Comparison of ENCODE assay signal across 8 cellular contexts in the genomic region with DNA sequence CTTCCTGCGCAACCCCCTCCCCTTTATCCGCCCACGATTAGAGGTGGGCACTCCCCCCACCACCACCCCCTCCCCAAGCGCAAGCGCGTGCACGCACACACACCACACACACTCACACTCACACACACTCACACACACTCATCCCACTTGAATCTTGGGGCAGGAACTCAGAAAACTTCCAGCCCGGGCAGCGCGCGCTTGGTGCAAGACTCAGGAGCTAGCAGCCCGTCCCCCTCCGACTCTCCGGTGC. TPM values are rescaled to one million over a fixed set of nuclear protein-coding genes. Genes with fewer than 3 reads are reported as not detected.
DNase-seq lines count a peak whose midpoint lies in the region; ATAC-seq, FAIRE-seq and TF ChIP-seq lines count a peak whose summit lies in the region.

Gene HMGA2, plus strand, starts transcription at position 170 of the 250 bp plus-strand sequence. CDS start 788 bp downstream, outside the sequence.

- H3K9ac ChIP-seq in HUES48 (ENCODE audit: low read depth, low read length), result peak within 1 kb of the TSS; percentile 61

- DNase-seq in AG04449 (ENCODE audit: low read depth, low spot score) (no peak), cerebellar cortex (ENCODE audit: low spot score) (peak; percentile 75), lung (ENCODE audit: low spot score) (no peak), upper lobe of right lung (peak; percentile 68), cortex of kidney (lab: John Stamatoyannopoulos, UW) (no peak), frontal cortex (ENCODE audit: low spot score in 2 of 2) (no peak)

- H3K4me1 ChIP-seq in HUES48 (ENCODE audit: control insufficient read depth, insufficient read depth, low read length) (peaks cover 36% of the 10 kb centered on the region), lung (ENCODE audit: control insufficient read depth in 2 of 2, insufficient read depth in 2 of 2, low read length in 2 of 2) (peaks cover 0 to 20% of the 10 kb centered on the region in 2 donors), upper lobe of right lung (peaks cover 17% of the 10 kb centered on the region)

- CTCF ChIA-PET in AG04449 (lab: Yijun Ruan, JAX), result no interaction called here

- H3K4me3 ChIP-seq in AG04449 (ENCODE audit: low read depth, low read length), result peak within 1 kb of the TSS; percentile 77
- peak within 1 kb of the TSS; percentile 75 for H3K4me3 ChIP-seq in HUES48 (ENCODE audit: low read depth, low read length)
- H3K4me3 ChIP-seq in lung, result peak within 1 kb of the TSS; percentile 12
- peak within 1 kb of the TSS; percentile 48 for H3K4me3 ChIP-seq in upper lobe of right lung

- intact Hi-C loops in upper lobe of right lung (cut with DNase I), result no loop called here

- no peaks in the 10 kb centered on the region for H3K27me3 ChIP-seq in HUES48 (ENCODE audit: control insufficient read depth, insufficient read depth, low read length)
- peaks cover 11% of the 10 kb centered on the region for H3K27me3 ChIP-seq in lung (ENCODE audit: control insufficient read depth, insufficient read depth)
- H3K27me3 ChIP-seq in upper lobe of right lung, result peaks cover 75% of the 10 kb centered on the region

- WGBS in lung, 2 donors, result 1% methylated on average over 14 of the region's 14 CpGs

- TF ChIP-seq CTCF in AG04449 (IDR thresholded peaks at IDR 0.05; ENCODE audit: insufficient read depth, low read length, missing control alignments), result no peak
- no peak for TF ChIP-seq CTCF in lung (IDR thresholded peaks at IDR 0.05; ENCODE audit: control extremely low read depth, extremely low read depth)
- no peak for TF ChIP-seq CTCF in upper lobe of right lung (IDR thresholded peaks at IDR 0.05)

- peaks cover 7% of the 10 kb centered on the region for H3K36me3 ChIP-seq in HUES48 (ENCODE audit: control insufficient read depth, insufficient read depth, low read length)
- H3K36me3 ChIP-seq in lung (ENCODE audit: control insufficient read depth in 2 of 2, insufficient read depth in 2 of 2, low read length in 2 of 2), result no peaks in the 10 kb centered on the region
- no peaks in the 10 kb centered on the region for H3K36me3 ChIP-seq in upper lobe of right lung

- H3K27ac ChIP-seq in HUES48 (ENCODE audit: low read depth, low read length), result peak within 1 kb of the TSS; percentile 72
- no peak within 1 kb of the TSS for H3K27ac ChIP-seq in lung (ENCODE audit: low read depth in 1 of 2, low read length in 1 of 2)
- H3K27ac ChIP-seq in upper lobe of right lung, result no peak within 1 kb of the TSS

- POLR2A ChIA-PET in AG04449 (lab: Yijun Ruan, JAX), result interaction anchor here (0.6 to 2.0 kb wide), 10 partner anchors 81 to 352 kb away, joined by 3 to 7 read pairs (median 3); no protein-coding TSS in a partner anchor

- ATAC-seq in lung (ENCODE audit: insufficient read depth, low FRiP score), result peak; percentile 29
- no peak for ATAC-seq in upper lobe of right lung
- ATAC-seq in GM21528 (IDR thresholded peaks at IDR 0.05; ENCODE audit: low FRiP score, unreplicated experiment), result no peak

- H3K9me3 ChIP-seq in HUES48 (ENCODE audit: control insufficient read depth, insufficient read depth, low read length) (no peaks in the 10 kb centered on the region), lung (ENCODE audit: control insufficient read depth in 2 of 2, insufficient read depth in 1 of 2, low read length in 1 of 2) (peaks cover 0 to 8% of the 10 kb centered on the region in 2 donors), upper lobe of right lung (no peaks in the 10 kb centered on the region)

- FAIRE-seq in frontal cortex (lab: Jason Lieb, UNC), result no peak

RNA-seq across cellular contexts. Expression of gene HMGA2, which starts in this region (rescaled TPM):
- total RNA-seq in lung (1 to 10 TPM; 1.1 to 4.5 TPM), upper lobe of right lung (not detected), frontal cortex (0.41 TPM)
- polyA plus RNA-seq in lung, result under 1 TPM; 0.19 to 0.20 TPM

Comparison
In these comparisons a context has a peak if more than half of its experiments do, and no peak if none do; other contexts are left out.
1. Peak in DNase-seq and H3K4me3 ChIP-seq in upper lobe of right lung; RNA of the gene not detected or under 1 TPM.
2. H3K4me3 ChIP-seq: peak in every context shown above with its lines; median percentile 77 in AG04449; 75 in HUES48; 48 in upper lobe of right lung; 12 in lung.